In genomic region chr6:30618270-30618787, GRCh38 we compare ENCODE assay signal across 8 cellular contexts. TPM values are rescaled to one million over a fixed set of nuclear protein-coding genes. Genes with fewer than 3 reads are reported as not detected.
DNase-seq lines count a peak whose midpoint lies in the region; TF ChIP-seq lines count a peak whose summit lies in the region.

No MANE protein-coding gene starts in this region.

- peaks cover 56% of the 10 kb centered on the region for H3K36me3 ChIP-seq in HUES48 (ENCODE audit: control insufficient read depth, insufficient read depth, low read length)
- no peaks in the 10 kb centered on the region for H3K36me3 ChIP-seq in breast epithelium

- no peaks in the 10 kb centered on the region for H3K9me3 ChIP-seq in HUES48 (ENCODE audit: control insufficient read depth, insufficient read depth, low read length)
- H3K9me3 ChIP-seq in breast epithelium: no peaks in the 10 kb centered on the region
- no peaks in the 10 kb centered on the region for H3K9me3 ChIP-seq in mononuclear cell (ENCODE audit: low read depth, low read length)

- POLR2A ChIA-PET in AG04449 (lab: Yijun Ruan, JAX): interaction anchor here (1.0 to 1.3 kb wide), 2 partner anchors 8 to 54 kb away, joined by 4 to 6 read pairs; partner anchors contain the start of genes ATAT1 and DHX16

- H3K4me3 ChIP-seq in AG04449 (ENCODE audit: low read depth, low read length) (peak overlapping the region; percentile 78), HUES48 (ENCODE audit: low read depth, low read length) (peak overlapping the region; percentile 86), breast epithelium (peak overlapping the region; percentile 54 to 86 (median 82)), mononuclear cell (ENCODE audit: low read length) (peak overlapping the region; percentile 90)

- DNase-seq in AG04449 (ENCODE audit: low read depth, low spot score): no peak
- no peak for DNase-seq in breast epithelium (ENCODE audit: low spot score in 2 of 2)
- DNase-seq in cerebellum (ENCODE audit: low spot score): no peak
- no peak for DNase-seq in NCI-H2196 treated with DMSO at 0.1 percent for 48 hours (lab: John Stamatoyannopoulos, UW; ENCODE audit: unreplicated experiment)
- DNase-seq in stimulated activated CD4-positive, alpha-beta T cell treated with anti-CD3 and anti-CD28 coated beads, Interleukin-12 subunit alpha, Interleukin-12 subunit beta, amount 100 ng/mL, for 4 hours: no peak
- DNase-seq in NCI-H1436 (lab: John Stamatoyannopoulos, UW): no peak

- no peak for TF ChIP-seq CTCF in AG04449 (IDR thresholded peaks at IDR 0.05; ENCODE audit: insufficient read depth, low read length, missing control alignments)
- no peak for TF ChIP-seq CTCF in breast epithelium (IDR thresholded peaks at IDR 0.05)

- H3K27ac ChIP-seq in HUES48 (ENCODE audit: low read depth, low read length) (peak overlapping the region; percentile 98), breast epithelium (peak overlapping the region; percentile 95 to 100)

- intact Hi-C loops in breast epithelium (cut with DNase I; ENCODE audit: low total_unique reads): no loop called here

- TF ChIP-seq POLR2A in breast epithelium (IDR thresholded peaks at IDR 0.05): no peak

- H3K27me3 ChIP-seq in HUES48 (ENCODE audit: control insufficient read depth, insufficient read depth, low read length) (no peaks in the 10 kb centered on the region), breast epithelium (no peaks in the 10 kb centered on the region), mononuclear cell (ENCODE audit: insufficient read depth, low read length) (no peaks in the 10 kb centered on the region)

- CTCF ChIA-PET in AG04449 (lab: Yijun Ruan, JAX): interaction anchor here (1.0 to 1.9 kb wide), 10 partner anchors 8 to 469 kb away, joined by 3 to 8 read pairs (median 3); partner anchors contain the start of genes ATAT1 and DHX16

- H3K4me1 ChIP-seq in HUES48 (ENCODE audit: control insufficient read depth, insufficient read depth, low read length): peaks cover 14% of the 10 kb centered on the region
- H3K4me1 ChIP-seq in breast epithelium: peaks cover 0 to 6% of the 10 kb centered on the region in 2 donors
- peaks cover 26% of the 10 kb centered on the region for H3K4me1 ChIP-seq in mononuclear cell (ENCODE audit: insufficient read depth, low read length)

- H3K9ac ChIP-seq in HUES48 (ENCODE audit: low read depth, low read length): peak overlapping the region; percentile 96

RNA-seq across cellular contexts. Expression of gene MRPS18B, which starts 0.7 kb away (rescaled TPM):
- total RNA-seq in breast epithelium (10 to 100 TPM; 42.1 to 70.8 (median 52.4) TPM), mononuclear cell (31.3 TPM), cerebellum (51.7 TPM)

RNA-seq across cellular contexts. Expression of gene PPP1R10, which starts 1.3 kb away (rescaled TPM):
- total RNA-seq in breast epithelium (10 to 100 TPM; 17.3 to 51.1 (median 26.5) TPM), mononuclear cell (166 TPM), cerebellum (26.9 TPM)

RNA-seq across cellular contexts. Expression of gene ATAT1, which starts 8.3 kb away (rescaled TPM):
- total RNA-seq in breast epithelium (10 to 100 TPM in 1 of 3 donors, 1 to 10 TPM in 2; 5.3 to 10.5 (median 8.8) TPM), mononuclear cell (0.94 TPM), cerebellum (58.2 TPM)

RNA-seq across cellular contexts. Expression of gene C6orf136, which starts 28.6 kb away (rescaled TPM):
- total RNA-seq in breast epithelium (10 to 100 TPM in 2 of 3 donors, 1 to 10 TPM in 1; 9.6 to 19.0 (median 16.1) TPM), mononuclear cell (12.5 TPM), cerebellum (8.4 TPM)

RNA-seq across cellular contexts. Expression of gene ABCF1, which starts 47.1 kb away (rescaled TPM):
- total RNA-seq in breast epithelium: 10 to 100 TPM; 41.0 to 55.2 (median 51.5) TPM
- total RNA-seq in mononuclear cell: 30.5 TPM
- 15.4 TPM for total RNA-seq in cerebellum
